18 cellular contexts compared by ENCODE assay signal in genomic region chr12:105960319-105961076, GRCh38.
DNase-seq lines count a peak whose midpoint lies in the region; ATAC-seq and TF ChIP-seq lines count a peak whose summit lies in the region.
"Had no signal": no experiment of that assay in that cellular context is flagged by ENCODE, and none has a peak within 500 bp of the region (broad histone marks: within the 10 kb centered on the region; RNA-seq: fewer than 3 reads in every experiment).

No MANE protein-coding gene starts in this region.

- H3K9me2 ChIP-seq in PC-3 (replicated peaks; ENCODE audit: low read length) (no peaks in the 10 kb centered on the region), GM23338 (ENCODE audit: insufficient read depth) (peaks cover 14% of the 10 kb centered on the region; the same call in 1 of the 2 replicates)

- H3K9me3 Mint-ChIP-seq in nephron = no peaks in the 10 kb centered on the region
- H3K9me3 Mint-ChIP-seq in GM23338 = no peaks in the 10 kb centered on the region

- H4K20me1 ChIP-seq in PC-3 (ENCODE audit: low read length) (no peaks in the 10 kb centered on the region), GM23338 (replicated peaks; ENCODE audit: insufficient read depth) (no peaks in the 10 kb centered on the region)

- H3K4me1 ChIP-seq in PC-3 (ENCODE audit: insufficient read depth, low read length) (no peaks in the 10 kb centered on the region), GM23338 (ENCODE audit: insufficient read depth) (no peaks in the 10 kb centered on the region)

- H3K4me3 Mint-ChIP-seq in nephron (no peak overlapping the region), GM23338 (no peak overlapping the region)
- H3K4me3 Mint-ChIP-seq: B cell had no signal

- H3K27ac ChIP-seq in PC-3 (ENCODE audit: low read length) (no peak overlapping the region), GM23338 (ENCODE audit: low read depth) (no peak overlapping the region)
- H3K27ac ChIP-seq: ovary had no signal

- H3K36me3 ChIP-seq in PC-3 (ENCODE audit: low read depth, low read length) (no peaks in the 10 kb centered on the region), GM23338 (ENCODE audit: insufficient read depth) (no peaks in the 10 kb centered on the region)
- H3K36me3 ChIP-seq: heart left ventricle, ovary had no signal

- POLR2A ChIA-PET in PC-3 (lab: Charles Lee; ENCODE audit: unreplicated experiment) = no interaction called here

- TF ChIP-seq CTCF in PC-3 (conservative IDR thresholded peaks at IDR 0.05; ENCODE audit: low read depth, low read length) (no peak), epithelial cell of proximal tubule (conservative IDR thresholded peaks at IDR 0.05; ENCODE audit: low read depth, low read length) (no peak), nephron (IDR thresholded peaks at IDR 0.05; ENCODE audit: unreplicated experiment in 3 of 3) (no peak), GM23338 (conservative IDR thresholded peaks at IDR 0.05; ENCODE audit: low read depth in 2 of 2) (no peak)

- H3K27ac Mint-ChIP-seq in nephron (peak overlapping the region; percentile 2 to 20 (median 13)), GM23338 (no peak overlapping the region)
- H3K27ac Mint-ChIP-seq: B cell had no signal

- H3F3A ChIP-seq in PC-3 (ENCODE audit: low read length, unreplicated experiment) = no peaks in the 10 kb centered on the region
- H3F3A ChIP-seq in GM23338 (replicated peaks; ENCODE audit: low read depth) = no peaks in the 10 kb centered on the region

- H3K79me2 ChIP-seq in PC-3 (ENCODE audit: low read length) (no peaks in the 10 kb centered on the region), GM23338 (replicated peaks; ENCODE audit: insufficient read depth) (no peaks in the 10 kb centered on the region)

- BruUV-seq in PC-3 (replicated peaks; lab: Mats Ljungman, UMichigan) = no TSS peak

- DNase-seq in DMS79 (lab: John Stamatoyannopoulos, UW) = peak; percentile 63
- DNase-seq in PC-3 = peak; percentile 75
- peak; percentile 57 for DNase-seq in epithelial cell of proximal tubule (ENCODE audit: low read depth)
- DNase-seq in GM23338 (ENCODE audit: low spot score) = no peak
- DNase-seq in stimulated activated naive CD4-positive, alpha-beta T cell treated with Interleukin-2 at 50 U/mL for 16 hours (lab: John Stamatoyannopoulos, UW) = no peak
- DNase-seq in AG08396 (ENCODE audit: low spot score) = no peak
- DNase-seq: activated CD4-positive, alpha-beta T cell treated with anti-CD3 and anti-CD28 coated beads for 48 hours; anterior cingulate cortex; effector CD8-positive, alpha-beta T cell; heart left ventricle; MM.1S; NCI-H2171 treated with DMSO at 0.1 percent for 48 hours; ovary; T-helper 1 cell had no signal

- H3K4me2 ChIP-seq in PC-3 (ENCODE audit: low read length) = no peak overlapping the region
- no peak overlapping the region for H3K4me2 ChIP-seq in GM23338

- intact Hi-C loops in PC-3 (cut with micrococcal nuclease) = no loop called here

- H3K36me3 Mint-ChIP-seq in nephron (ENCODE audit: low read depth) = no peaks in the 10 kb centered on the region
- no peaks in the 10 kb centered on the region for H3K36me3 Mint-ChIP-seq in GM23338 (ENCODE audit: low read depth)

- no peaks in the 10 kb centered on the region for H3K9me3 ChIP-seq in PC-3 (ENCODE audit: low read length)
- H3K9me3 ChIP-seq: heart left ventricle, ovary had no signal

- no peak overlapping the region for H3K9ac ChIP-seq in PC-3 (ENCODE audit: low read length)

- H3K27me3 Mint-ChIP-seq in nephron (ENCODE audit: low read depth) (no peaks in the 10 kb centered on the region), GM23338 (ENCODE audit: insufficient read depth, low read depth, poor library complexity) (peaks cover 4% of the 10 kb centered on the region)

- ATAC-seq in PC-3 (peak; percentile 81), GM23338 (no peak), HG02973 (IDR thresholded peaks at IDR 0.05; ENCODE audit: unreplicated experiment) (no peak)
- ATAC-seq: HCT116 had no signal

- H3K4me3 ChIP-seq in PC-3 (ENCODE audit: low read length) = no peak overlapping the region
- no peak overlapping the region for H3K4me3 ChIP-seq in epithelial cell of proximal tubule (ENCODE audit: low read depth, low read length)
- no peak overlapping the region for H3K4me3 ChIP-seq in GM23338
- H3K4me3 ChIP-seq: heart left ventricle, ovary had no signal

- H2AFZ ChIP-seq in PC-3 (ENCODE audit: low read length) = no peak overlapping the region
- H2AFZ ChIP-seq in GM23338 = no peak overlapping the region

- H3K27me3 ChIP-seq in PC-3 (ENCODE audit: low read length) = peaks cover 9% of the 10 kb centered on the region; the same call in 1 of the 2 replicates
- no peaks in the 10 kb centered on the region for H3K27me3 ChIP-seq in GM23338 (ENCODE audit: insufficient read depth)
- H3K27me3 ChIP-seq: heart left ventricle, ovary had no signal

- H3K4me1 Mint-ChIP-seq in nephron = peaks cover 15% of the 10 kb centered on the region
- no peaks in the 10 kb centered on the region; the same call in 2 of the 3 replicates for H3K4me1 Mint-ChIP-seq in GM23338
- H3K4me1 Mint-ChIP-seq: B cell had no signal

- CTCF ChIA-PET in PC-3 (lab: Charles Lee) = no interaction called here

TF ChIP-seq in GM23338, 12 proteins besides CTCF, POLR2A, EP300 and RAD21 (continues in another document):
- TF ChIP-seq JUNB (IDR thresholded peaks at IDR 0.05; ENCODE audit: unreplicated experiment) = no peak
- no peak for TF ChIP-seq ZNF114 (CRISPR knock-in tag; IDR thresholded peaks at IDR 0.05)
- no peak for TF ChIP-seq CREB1 (CRISPR knock-in tag; IDR thresholded peaks at IDR 0.05; ENCODE audit: low read depth)
- no peak for TF ChIP-seq STAT1 (IDR thresholded peaks at IDR 0.05; ENCODE audit: unreplicated experiment)
- no peak for TF ChIP-seq NANOG (IDR thresholded peaks at IDR 0.05; ENCODE audit: borderline replicate concordance)
- TF ChIP-seq POLR2AphosphoS5 (IDR thresholded peaks at IDR 0.05; ENCODE audit: low read depth) = no peak
- no peak for TF ChIP-seq ZNF331 (CRISPR knock-in tag; IDR thresholded peaks at IDR 0.05; ENCODE audit: low read depth)
- TF ChIP-seq REST (IDR thresholded peaks at IDR 0.05; ENCODE audit: unreplicated experiment) = no peak
- no peak for TF ChIP-seq EZH2 (IDR thresholded peaks at IDR 0.05; ENCODE audit: low read depth, unreplicated experiment)
- TF ChIP-seq ETS1 (IDR thresholded peaks at IDR 0.05) = no peak

Comparison
In these comparisons a context has a peak if more than half of its experiments do, and no peak if none do; other contexts are left out.
1. DNase-seq: peak in DMS79 (single experiment), PC-3 (single experiment) and epithelial cell of proximal tubule (single experiment); none in GM23338 (single experiment), stimulated activated naive CD4-positive, alpha-beta T cell treated with Interleukin-2 at 50 U/mL for 16 hours (single experiment) and AG08396 (single experiment).